8 cellular contexts compared by ENCODE assay signal in genomic region chr3:12663311-12663935, GRCh38. TPM values are rescaled to one million over a fixed set of nuclear protein-coding genes. Genes with fewer than 3 reads are reported as not detected.
A peak's percentile ranks its signal among the peaks of the same experiment; 100 is the strongest.
DNase-seq lines count a peak whose midpoint lies in the region; ATAC-seq, FAIRE-seq and TF ChIP-seq lines count a peak whose summit lies in the region.

No MANE protein-coding gene starts in this region.

- TF ChIP-seq CTCF in BE2C (IDR thresholded peaks at IDR 0.05; ENCODE audit: low read depth, low read length) (no peak), D721Med (IDR thresholded peaks at IDR 0.05; ENCODE audit: insufficient read depth, missing control alignments) (no peak)

- H3K36me3 ChIP-seq in BE2C (no peaks in the 10 kb centered on the region), duodenal mucosa (ENCODE audit: control insufficient read depth in 1 of 2, insufficient read depth in 2 of 2, low read length in 2 of 2) (no peaks in the 10 kb centered on the region)

- H3K4me3 ChIP-seq in BE2C (ENCODE audit: low read depth, low read length) (peak overlapping the region; percentile 87), duodenal mucosa (ENCODE audit: low read depth in 1 of 2, low read length in 2 of 2) (peak overlapping the region; percentile 95 to 99)

- no peak for FAIRE-seq in D721Med (lab: Jason Lieb, UNC)

- H3K4me1 ChIP-seq in BE2C (no peaks in the 10 kb centered on the region), duodenal mucosa (ENCODE audit: control insufficient read depth in 1 of 2, insufficient read depth in 2 of 2, low read length in 2 of 2) (peaks cover 25 to 30% of the 10 kb centered on the region in 2 donors)

- no peaks in the 10 kb centered on the region for H3K9me3 ChIP-seq in BE2C
- no peaks in the 10 kb centered on the region for H3K9me3 ChIP-seq in duodenal mucosa (ENCODE audit: control insufficient read depth in 1 of 2, low read length in 2 of 2)

- H3K9ac ChIP-seq in duodenal mucosa (ENCODE audit: low read depth in 1 of 2, low read length in 2 of 2): peak overlapping the region; percentile 99

- peak overlapping the region; percentile 99 for H3K27ac ChIP-seq in duodenal mucosa (ENCODE audit: low read depth, low read length)

- H3K27me3 ChIP-seq in BE2C: no peaks in the 10 kb centered on the region
- H3K27me3 ChIP-seq in duodenal mucosa (ENCODE audit: control insufficient read depth in 1 of 2, insufficient read depth in 2 of 2, low read length in 2 of 2): no peaks in the 10 kb centered on the region

- peak; percentile 49 for ATAC-seq in GM18907 (IDR thresholded peaks at IDR 0.05; ENCODE audit: unreplicated experiment)
- peak; percentile 36 for ATAC-seq in HG03159 (IDR thresholded peaks at IDR 0.05; ENCODE audit: unreplicated experiment)

- DNase-seq in BE2C (peak; percentile 17), T-helper 22 cell (ENCODE audit: low read depth) (peak; percentile 49), lung microvascular endothelial cell (ENCODE audit: low read depth in 2 of 2) (peak; percentile 32 to 53), D721Med (ENCODE audit: insufficient read length, low spot score) (no peak)
- DNase-seq in stimulated activated CD8-positive, alpha-beta memory T cell treated with anti-CD3 and anti-CD28 coated beads, Interleukin-4, amount 100 ng/mL, for 4 hours (ENCODE audit: low read depth in 2 of 2, low spot score in 1 of 2): peak; percentile 10 to 11

RNA-seq across cellular contexts. Expression of gene RAF1, which starts 0.5 kb away (rescaled TPM):
- polyA plus RNA-seq in BE2C (2012; ENCODE audit: insufficient read depth, insufficient read length, low read depth): 60.0 TPM
- 74.8 and 84.7 TPM in 2 replicates for total RNA-seq in lung microvascular endothelial cell
